31 cellular contexts compared by ENCODE assay signal in genomic region chrX:66360894-66361293, GRCh38.
"Had no signal": no experiment of that assay in that cellular context is flagged by ENCODE, and none has a peak within 500 bp of the region (broad histone marks: within the 10 kb centered on the region; RNA-seq: fewer than 3 reads in every experiment).

No MANE protein-coding gene starts in this region.

- H3K9me3 ChIP-seq: ovary, spleen, suprapubic skin, testis, transverse colon, upper lobe of right lung, uterus had no signal

- H3K27me3 ChIP-seq: neural progenitor cell, ovary, spleen, suprapubic skin, testis, tibial artery, transverse colon, upper lobe of right lung, uterus had no signal

- H3K9ac ChIP-seq: neural progenitor cell, parathyroid adenoma had no signal

- H3K36me3 ChIP-seq: neural progenitor cell, ovary, spleen, suprapubic skin, tibial artery, transverse colon, upper lobe of right lung, uterus had no signal

- H3K9me3 Mint-ChIP-seq: natural killer cell; stimulated activated memory B cell treated with anti-CD40 and anti-IgM and Interleukin-4, amounts not matched to agents 10 μg/mL and 1 μg/mL and 100 μg/mL, for 72 hours; stimulated activated naive CD8-positive, alpha-beta T cell treated with anti-CD3 and anti-CD28 coated beads, Interleukin-15, amount 100 ng/mL, for 72 hours had no signal

- H3K4me3 Mint-ChIP-seq: natural killer cell; nephron; neural progenitor cell; stimulated activated memory B cell treated with anti-CD40 and anti-IgM and Interleukin-4, amounts not matched to agents 10 μg/mL and 1 μg/mL and 100 μg/mL, for 72 hours; stimulated activated naive CD8-positive, alpha-beta T cell treated with anti-CD3 and anti-CD28 coated beads, Interleukin-15, amount 100 ng/mL, for 72 hours; type B pancreatic cell had no signal

- H2AFZ ChIP-seq: neural progenitor cell, parathyroid adenoma had no signal

- ATAC-seq: natural killer cell; psoas muscle; right cardiac atrium; sciatic nerve; stimulated activated memory B cell treated with anti-CD40 and anti-IgM and Interleukin-4, amounts not matched to agents 10 μg/mL and 1 μg/mL and 100 μg/mL, for 72 hours; stimulated activated naive CD8-positive, alpha-beta T cell treated with anti-CD3 and anti-CD28 coated beads, Interleukin-15, amount 100 ng/mL, for 72 hours; stimulated activated naive CD8-positive, alpha-beta T cell treated with anti-CD3 and anti-CD28 coated beads, Interleukin-15, Interleukin-2, amounts not matched to agents 100 U/mL and 50 U/mL, for 24 hours; upper lobe of right lung had no signal

- H3K79me2 ChIP-seq: parathyroid adenoma had no signal

- H3K4me3 ChIP-seq: neural progenitor cell, ovary, psoas muscle, skin epidermis, smooth muscle cell, spleen, suprapubic skin, testis, tibial artery, transverse colon, upper lobe of right lung, uterus had no signal

- H3K4me2 ChIP-seq: neural progenitor cell, smooth muscle cell had no signal

- H3K27me3 Mint-ChIP-seq: progenitor cell of endocrine pancreas; stimulated activated memory B cell treated with anti-CD40 and anti-IgM and Interleukin-4, amounts not matched to agents 10 μg/mL and 1 μg/mL and 100 μg/mL, for 72 hours; stimulated activated naive CD8-positive, alpha-beta T cell treated with anti-CD3 and anti-CD28 coated beads, Interleukin-15, amount 100 ng/mL, for 72 hours; type B pancreatic cell had no signal

- H3K36me3 Mint-ChIP-seq: neural progenitor cell; stimulated activated memory B cell treated with anti-CD40 and anti-IgM and Interleukin-4, amounts not matched to agents 10 μg/mL and 1 μg/mL and 100 μg/mL, for 72 hours; type B pancreatic cell had no signal

- H3K4me1 ChIP-seq: neural progenitor cell, parathyroid adenoma, psoas muscle, spleen, suprapubic skin, testis, tibial artery, transverse colon, upper lobe of right lung, uterus had no signal

- H3K27ac ChIP-seq: neural progenitor cell, ovary, parathyroid adenoma, psoas muscle, skin epidermis, spleen, suprapubic skin, testis, tibial artery, transverse colon, upper lobe of right lung, uterus had no signal

- H3K4me1 Mint-ChIP-seq: natural killer cell; nephron; neural progenitor cell; stimulated activated memory B cell treated with anti-CD40 and anti-IgM and Interleukin-4, amounts not matched to agents 10 μg/mL and 1 μg/mL and 100 μg/mL, for 72 hours; stimulated activated naive CD8-positive, alpha-beta T cell treated with anti-CD3 and anti-CD28 coated beads, Interleukin-15, amount 100 ng/mL, for 72 hours had no signal

- DNase-seq: natural killer cell; occipital lobe; ovary; posterior cingulate gyrus; psoas muscle; right cardiac atrium; spleen; stimulated activated CD4-positive, alpha-beta T cell treated with anti-CD3 and anti-CD28 coated beads, Interleukin-12 subunit alpha, Interleukin-12 subunit beta, amount 100 ng/mL, for 4 hours; stimulated activated CD4-positive, alpha-beta T cell treated with anti-CD3 and anti-CD28 coated beads, Interleukin-1b, Interleukin-23, amount 100 ng/mL, for 48 hours; stimulated activated CD4-positive, alpha-beta T cell treated with anti-CD3 and anti-CD28 coated beads, Interleukin-4, amount 100 ng/mL, for 1 hour; stimulated activated CD4-positive, alpha-beta T cell treated with anti-CD3 and anti-CD28 coated beads, Interleukin-4, amount 100 ng/mL, for 4 hours; stimulated activated CD8-positive, alpha-beta memory T cell treated with anti-CD3 and anti-CD28 coated beads, Interleukin-4, amount 100 ng/mL, for 48 hours; stimulated activated naive CD4-positive, alpha-beta T cell; stimulated activated naive CD8-positive, alpha-beta T cell treated with anti-CD3 and anti-CD28 coated beads, Interleukin-15, amount 100 ng/mL, for 72 hours; stimulated activated naive CD8-positive, alpha-beta T cell treated with anti-CD3 and anti-CD28 coated beads, Interleukin-15, Interleukin-2, amounts not matched to agents 100 U/mL and 50 U/mL, for 24 hours; substantia nigra; testis; tibial artery; transverse colon; upper lobe of right lung; uterus had no signal

- H3K27ac Mint-ChIP-seq: natural killer cell; nephron; neural progenitor cell; progenitor cell of endocrine pancreas; stimulated activated memory B cell treated with anti-CD40 and anti-IgM and Interleukin-4, amounts not matched to agents 10 μg/mL and 1 μg/mL and 100 μg/mL, for 72 hours; stimulated activated naive CD8-positive, alpha-beta T cell treated with anti-CD3 and anti-CD28 coated beads, Interleukin-15, amount 100 ng/mL, for 72 hours; type B pancreatic cell had no signal
